ENCODE assay signal across 24 cellular contexts in genomic region chr5:33583332-33583731, GRCh38.
"Had no signal": no experiment of that assay in that cellular context is flagged by ENCODE, and none has a peak within 500 bp of the region (broad histone marks: within the 10 kb centered on the region; RNA-seq: fewer than 3 reads in every experiment).

No MANE protein-coding gene starts in this region.

- H3K27ac Mint-ChIP-seq: activated CD4-positive, alpha-beta memory T cell treated with anti-CD3 and anti-CD28 coated beads, Interleukin-2, amount 10 ng/mL, durations not matched to agents 7 days and 5 days; activated CD4-positive, alpha-beta T cell treated with anti-CD3 and anti-CD28 coated beads for 36 hours; activated naive CD4-positive, alpha-beta T cell treated with anti-CD3 and anti-CD28 coated beads for 36 hours; activated naive CD8-positive, alpha-beta T cell; activated T-helper 17 cell treated with anti-CD3 and anti-CD28 coated beads, Interleukin-2, amount 50 U/mL, for 72 hours; brain; dendritic cell treated with granulocyte-macrophage colony-stimulating factor and Interleukin-4, amounts not matched to agents 40 ng/mL and 50 ng/mL, for 4 days had no signal

- H3K4me1 Mint-ChIP-seq: activated CD4-positive, alpha-beta memory T cell treated with anti-CD3 and anti-CD28 coated beads, Interleukin-2, amount 10 ng/mL, durations not matched to agents 7 days and 5 days; activated CD4-positive, alpha-beta T cell treated with anti-CD3 and anti-CD28 coated beads for 36 hours; activated T-helper 17 cell treated with anti-CD3 and anti-CD28 coated beads, Interleukin-2, amount 50 U/mL, for 72 hours; brain had no signal

- H3K4me3 ChIP-seq: PC-9 had no signal

- H3K4me3 Mint-ChIP-seq: activated CD4-positive, alpha-beta memory T cell treated with anti-CD3 and anti-CD28 coated beads, Interleukin-2, amount 10 ng/mL, durations not matched to agents 7 days and 5 days; activated CD4-positive, alpha-beta T cell treated with anti-CD3 and anti-CD28 coated beads for 36 hours; activated naive CD4-positive, alpha-beta T cell treated with anti-CD3 and anti-CD28 coated beads for 36 hours; activated naive CD8-positive, alpha-beta T cell; activated T-helper 17 cell treated with anti-CD3 and anti-CD28 coated beads, Interleukin-2, amount 50 U/mL, for 72 hours; brain; dendritic cell treated with granulocyte-macrophage colony-stimulating factor and Interleukin-4, amounts not matched to agents 40 ng/mL and 50 ng/mL, for 4 days had no signal

- DNase-seq: activated CD4-positive, alpha-beta memory T cell treated with anti-CD3 and anti-CD28 coated beads, Interleukin-2, amount 10 ng/mL, durations not matched to agents 7 days and 5 days; activated CD4-positive, alpha-beta T cell treated with anti-CD3 and anti-CD28 coated beads for 36 hours; activated CD4-positive, alpha-beta T cell treated with anti-CD3 and anti-CD28 coated beads, Interleukin-2, amount 50 U/mL, for 1 hour; activated gamma-delta T cell; activated naive CD4-positive, alpha-beta T cell treated with anti-CD3 and anti-CD28 coated beads for 36 hours; activated T-cell treated with anti-CD3 and anti-CD28 coated beads for 4 hours; activated T-cell treated with anti-CD3 and anti-CD28 coated beads, Interleukin-2, amount 50 U/mL, for 48 hours; amygdala; cerebellar nuclear complex; NCI-H1105 treated with DMSO at 0.1 percent for 48 hours; NCI-H1436 treated with DMSO at 0.1 percent for 48 hours; NCI-H187; NCI-H2081; NCI-H446; NCI-H524 treated with DMSO at 0.1 percent for 48 hours; NCI-H748 treated with DMSO at 0.1 percent for 48 hours; SHP77 treated with DMSO at 0.1 percent for 48 hours; T-helper 1 cell; WERI-Rb-1 had no signal

- H3K36me3 ChIP-seq: WERI-Rb-1 had no signal

- H3K36me3 Mint-ChIP-seq: activated naive CD8-positive, alpha-beta T cell; brain had no signal

- H3K9me3 Mint-ChIP-seq: activated T-helper 17 cell treated with anti-CD3 and anti-CD28 coated beads, Interleukin-2, amount 50 U/mL, for 72 hours; brain had no signal

- H3K27me3 Mint-ChIP-seq: activated CD4-positive, alpha-beta memory T cell treated with anti-CD3 and anti-CD28 coated beads, Interleukin-2, amount 10 ng/mL, durations not matched to agents 7 days and 5 days; activated CD4-positive, alpha-beta T cell treated with anti-CD3 and anti-CD28 coated beads for 36 hours; dendritic cell treated with granulocyte-macrophage colony-stimulating factor and Interleukin-4, amounts not matched to agents 40 ng/mL and 50 ng/mL, for 4 days had no signal
